In the genomic region with DNA sequence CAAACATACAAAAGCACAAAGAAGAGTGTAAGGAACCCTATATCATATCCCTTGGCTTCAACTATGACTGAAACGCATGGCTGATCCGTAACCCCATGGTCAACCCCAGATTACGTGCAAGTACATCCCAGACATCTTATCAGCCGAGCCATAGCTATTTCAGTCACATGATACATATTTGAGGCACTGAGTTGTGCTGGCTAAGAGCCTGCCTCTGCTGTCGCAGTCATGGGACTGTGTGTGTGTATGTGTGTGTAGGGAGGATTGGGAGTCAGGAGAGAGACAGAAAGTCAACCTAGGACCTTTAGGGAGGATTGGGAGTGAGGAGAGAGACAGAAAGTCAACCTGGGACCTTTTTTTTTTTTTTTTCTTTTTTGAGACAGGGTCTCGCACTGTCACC, we compare ENCODE assay signal across 9 cellular contexts.
A peak's percentile ranks its signal among the peaks of the same experiment; 100 is the strongest.
DNase-seq lines count a peak whose midpoint lies in the region; ATAC-seq lines count a peak whose summit lies in the region.
"Had no signal": no experiment of that assay in that cellular context is flagged by ENCODE, and none has a peak within 500 bp of the region (broad histone marks: within the 10 kb centered on the region; RNA-seq: fewer than 3 reads in every experiment).

No MANE protein-coding gene starts in this region.

- peaks cover 27% of the 10 kb centered on the region for H3K36me3 Mint-ChIP-seq in central memory CD8-positive, alpha-beta T cell (ENCODE audit: insufficient read depth)
- H3K36me3 Mint-ChIP-seq in stimulated activated naive B cell treated with anti-CD40 and anti-IgM and Interleukin-4, amounts not matched to agents 10 μg/mL and 1 μg/mL and 100 μg/mL, for 72 hours = peaks cover 23 to 55% of the 10 kb centered on the region in 2 donors

- peak; percentile 85 for DNase-seq in OCI-M1 (lab: John Stamatoyannopoulos, UW)
- DNase-seq in central memory CD8-positive, alpha-beta T cell (ENCODE audit: low spot score in 2 of 2) = no peak
- peak; percentile 33 for DNase-seq in kidney tubule cell (ENCODE audit: low spot score)
- no peak for DNase-seq in stimulated activated naive B cell treated with anti-CD40 and anti-IgM and Interleukin-4, amounts not matched to agents 10 μg/mL and 1 μg/mL and 100 μg/mL, for 72 hours
- DNase-seq in NCI-H187 treated with DMSO at 0.1 percent for 48 hours (lab: John Stamatoyannopoulos, UW) = no peak
- no peak for DNase-seq in HuH-7 (ENCODE audit: low spot score)
- DNase-seq in iPS-NIHi11 (ENCODE audit: low spot score) = no peak
- DNase-seq: amygdala, midbrain had no signal

- H3K4me3 Mint-ChIP-seq in central memory CD8-positive, alpha-beta T cell = no peak overlapping the region
- no peak overlapping the region for H3K4me3 Mint-ChIP-seq in stimulated activated naive B cell treated with anti-CD40 and anti-IgM and Interleukin-4, amounts not matched to agents 10 μg/mL and 1 μg/mL and 100 μg/mL, for 72 hours

- H3K4me1 Mint-ChIP-seq in central memory CD8-positive, alpha-beta T cell = peaks cover 65% of the 10 kb centered on the region
- H3K4me1 Mint-ChIP-seq in stimulated activated naive B cell treated with anti-CD40 and anti-IgM and Interleukin-4, amounts not matched to agents 10 μg/mL and 1 μg/mL and 100 μg/mL, for 72 hours = peaks cover 36 to 68% of the 10 kb centered on the region in 2 donors

- peak overlapping the region; percentile 17 for H3K27ac Mint-ChIP-seq in central memory CD8-positive, alpha-beta T cell (ENCODE audit: low read depth)
- peak overlapping the region; percentile 49 for H3K27ac Mint-ChIP-seq in stimulated activated naive B cell treated with anti-CD40 and anti-IgM and Interleukin-4, amounts not matched to agents 10 μg/mL and 1 μg/mL and 100 μg/mL, for 72 hours

- no peaks in the 10 kb centered on the region for H3K27me3 Mint-ChIP-seq in central memory CD8-positive, alpha-beta T cell
- no peaks in the 10 kb centered on the region for H3K27me3 Mint-ChIP-seq in stimulated activated naive B cell treated with anti-CD40 and anti-IgM and Interleukin-4, amounts not matched to agents 10 μg/mL and 1 μg/mL and 100 μg/mL, for 72 hours

- ATAC-seq in central memory CD8-positive, alpha-beta T cell (replicated peaks; ENCODE audit: extremely low read depth, poor library complexity, severe bottlenecking) = no peak
- ATAC-seq in stimulated activated naive B cell treated with anti-CD40 and anti-IgM and Interleukin-4, amounts not matched to agents 10 μg/mL and 1 μg/mL and 100 μg/mL, for 72 hours (replicated peaks) = no peak

- no peaks in the 10 kb centered on the region for H3K9me3 Mint-ChIP-seq in central memory CD8-positive, alpha-beta T cell
- no peaks in the 10 kb centered on the region for H3K9me3 Mint-ChIP-seq in stimulated activated naive B cell treated with anti-CD40 and anti-IgM and Interleukin-4, amounts not matched to agents 10 μg/mL and 1 μg/mL and 100 μg/mL, for 72 hours

Comparison
In these comparisons a context has a peak if more than half of its experiments do, and no peak if none do; other contexts are left out.
1. DNase-seq: peak in OCI-M1 (single experiment) and kidney tubule cell (single experiment); none in central memory CD8-positive, alpha-beta T cell (0 of 2), stimulated activated naive B cell treated with anti-CD40 and anti-IgM and Interleukin-4, amounts not matched to agents 10 μg/mL and 1 μg/mL and 100 μg/mL, for 72 hours (single experiment), NCI-H187 treated with DMSO at 0.1 percent for 48 hours (single experiment), HuH-7 (single experiment) and iPS-NIHi11 (single experiment).